Comparison of ENCODE assay signal across 18 cellular contexts in the genomic region with DNA sequence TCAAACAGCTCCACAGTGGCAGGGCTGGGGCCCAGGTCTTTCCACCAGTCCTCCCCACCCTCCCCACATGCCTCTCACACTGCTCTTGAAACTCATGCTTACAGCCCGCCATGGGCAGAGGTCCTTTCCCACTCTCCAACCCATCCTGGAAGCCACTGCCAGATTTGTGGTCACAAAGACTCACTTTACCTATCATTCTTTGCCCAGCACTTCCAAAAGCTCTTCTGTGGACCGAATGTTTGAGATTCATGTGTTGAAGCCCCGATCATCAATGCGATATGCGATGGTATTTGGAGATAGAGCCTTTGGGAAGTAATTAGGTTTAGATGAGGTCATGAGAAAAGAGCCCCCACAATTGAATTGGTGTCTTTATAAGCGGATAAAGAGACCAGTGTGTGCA.
A peak's percentile ranks its signal among the peaks of the same experiment; 100 is the strongest.
DNase-seq lines count a peak whose midpoint lies in the region; ATAC-seq and TF ChIP-seq lines count a peak whose summit lies in the region.
"Had no signal": no experiment of that assay in that cellular context is flagged by ENCODE, and none has a peak within 500 bp of the region (broad histone marks: within the 10 kb centered on the region; RNA-seq: fewer than 3 reads in every experiment).

No MANE protein-coding gene starts in this region.

- no peaks in the 10 kb centered on the region for H3K36me3 Mint-ChIP-seq in GM23338 (ENCODE audit: low read depth)
- no peaks in the 10 kb centered on the region for H3K36me3 Mint-ChIP-seq in neural crest cell (ENCODE audit: low read depth)
- H3K36me3 Mint-ChIP-seq: CD4-positive, alpha-beta memory T cell; CD4-positive, CD25-positive, alpha-beta regulatory T cell; CD8-positive, alpha-beta memory T cell had no signal

- H3K36me3 ChIP-seq in GM23338 (ENCODE audit: insufficient read depth) (no peaks in the 10 kb centered on the region), esophagus muscularis mucosa (no peaks in the 10 kb centered on the region)
- H3K36me3 ChIP-seq: BLaER1 treated with 17β-estradiol and CSF1 and Interleukin-3, amounts not matched to agents 10 nM and 100 nM had no signal

- 0 out of 2 replicates have a peak overlapping the region, but pooled peaks have one; percentile 23 for H2AFZ ChIP-seq in GM23338

- WGBS in esophagus muscularis mucosa: 95% methylated on average over 6 of the region's 6 CpGs

- H3K9me3 Mint-ChIP-seq in GM23338 (no peaks in the 10 kb centered on the region), neural crest cell (no peaks in the 10 kb centered on the region)
- H3K9me3 Mint-ChIP-seq: CD8-positive, alpha-beta memory T cell had no signal

- H3K9me3 ChIP-seq in esophagus muscularis mucosa: no peaks in the 10 kb centered on the region
- H3K9me3 ChIP-seq: A549; BLaER1 treated with 17β-estradiol and CSF1 and Interleukin-3, amounts not matched to agents 10 nM and 100 nM had no signal

- intact Hi-C loops in esophagus muscularis mucosa (cut with DNase I) (no loop called here), Right ventricle myocardium superior (cut with DNase I) (no loop called here)

- H3K9me2 ChIP-seq in GM23338 (ENCODE audit: insufficient read depth): no peaks in the 10 kb centered on the region

- no peaks in the 10 kb centered on the region for H4K20me1 ChIP-seq in GM23338 (replicated peaks; ENCODE audit: insufficient read depth)
- H4K20me1 ChIP-seq: BLaER1 treated with 17β-estradiol and CSF1 and Interleukin-3, amounts not matched to agents 10 nM and 100 nM had no signal

- H3K4me3 Mint-ChIP-seq in GM23338: no peak overlapping the region
- no peak overlapping the region for H3K4me3 Mint-ChIP-seq in neural crest cell
- H3K4me3 Mint-ChIP-seq: B cell; CD4-positive, alpha-beta memory T cell; CD4-positive, CD25-positive, alpha-beta regulatory T cell; CD8-positive, alpha-beta memory T cell had no signal

- TF ChIP-seq CTCF in GM23338 (conservative IDR thresholded peaks at IDR 0.05; ENCODE audit: low read depth in 2 of 2) (no peak), esophagus muscularis mucosa (IDR thresholded peaks at IDR 0.05) (no peak), neural crest cell (conservative IDR thresholded peaks at IDR 0.05) (no peak)

- TF ChIP-seq EP300 in esophagus muscularis mucosa (IDR thresholded peaks at IDR 0.05): no peak

- H3F3A ChIP-seq in GM23338 (replicated peaks; ENCODE audit: low read depth): no peaks in the 10 kb centered on the region

- H3K27ac Mint-ChIP-seq in GM23338 (no peak overlapping the region), neural crest cell (ENCODE audit: unreplicated experiment) (peak overlapping the region; percentile 64)
- H3K27ac Mint-ChIP-seq: B cell; CD4-positive, alpha-beta memory T cell; CD4-positive, CD25-positive, alpha-beta regulatory T cell; CD8-positive, alpha-beta memory T cell had no signal

- H3K27ac ChIP-seq in GM23338 (ENCODE audit: low read depth): no peak overlapping the region
- no peak overlapping the region for H3K27ac ChIP-seq in esophagus muscularis mucosa (replicated peaks in 1 of 4)
- H3K27ac ChIP-seq: 22Rv1; A549; BLaER1 treated with 17β-estradiol and CSF1 and Interleukin-3, amounts not matched to agents 10 nM and 100 nM; C4-2B had no signal

- TF ChIP-seq POLR2A in esophagus muscularis mucosa (IDR thresholded peaks at IDR 0.05; ENCODE audit: low read depth): no peak

- H3K4me3 ChIP-seq in GM23338: no peak overlapping the region
- no peak overlapping the region for H3K4me3 ChIP-seq in esophagus muscularis mucosa
- H3K4me3 ChIP-seq: A549; BLaER1 treated with 17β-estradiol and CSF1 and Interleukin-3, amounts not matched to agents 10 nM and 100 nM had no signal

- DNase-seq in GM23338 (ENCODE audit: low spot score) (no peak), esophagus muscularis mucosa (ENCODE audit: extremely low spot score) (peak; percentile 60), neural crest cell (ENCODE audit: low read depth, low spot score) (no peak), hypothalamus (lab: John Stamatoyannopoulos, UW) (no peak), Right ventricle myocardium superior (no peak)
- DNase-seq: AML-193; CD4-positive, alpha-beta memory T cell; CD4-positive, CD25-positive, alpha-beta regulatory T cell; CD8-positive, alpha-beta memory T cell; COR-L47; DMS79 treated with DMSO at 0.1 percent for 48 hours; GF-D8 had no signal

- H3K27me3 Mint-ChIP-seq in GM23338 (ENCODE audit: insufficient read depth, low read depth, poor library complexity): no peaks in the 10 kb centered on the region
- no peaks in the 10 kb centered on the region for H3K27me3 Mint-ChIP-seq in neural crest cell (ENCODE audit: low read depth)

- no peaks in the 10 kb centered on the region for H3K79me2 ChIP-seq in GM23338 (replicated peaks; ENCODE audit: insufficient read depth)

- H3K4me1 ChIP-seq in GM23338 (ENCODE audit: insufficient read depth) (0 out of 2 replicates have a peak, but pooled peaks cover 3% of the 10 kb centered on the region), esophagus muscularis mucosa (no peaks in the 10 kb centered on the region)
- H3K4me1 ChIP-seq: A549 had no signal

- H3K27me3 ChIP-seq in GM23338 (ENCODE audit: insufficient read depth): no peaks in the 10 kb centered on the region
- no peaks in the 10 kb centered on the region for H3K27me3 ChIP-seq in esophagus muscularis mucosa
- H3K27me3 ChIP-seq: BLaER1 treated with 17β-estradiol and CSF1 and Interleukin-3, amounts not matched to agents 10 nM and 100 nM had no signal

- no peak overlapping the region for H3K4me2 ChIP-seq in GM23338
- H3K4me2 ChIP-seq: A549; BLaER1 treated with 17β-estradiol and CSF1 and Interleukin-3, amounts not matched to agents 10 nM and 100 nM had no signal

- no peak for ATAC-seq in GM23338
- no peak for ATAC-seq in GM19328 (IDR thresholded peaks at IDR 0.05; ENCODE audit: unreplicated experiment)
- ATAC-seq in Right ventricle myocardium superior (ENCODE audit: poor library complexity): no peak
- ATAC-seq: A549 had no signal

- H3K4me1 Mint-ChIP-seq in GM23338: peaks cover 11% of the 10 kb centered on the region
- peaks cover 3% of the 10 kb centered on the region for H3K4me1 Mint-ChIP-seq in neural crest cell
- H3K4me1 Mint-ChIP-seq: B cell; CD4-positive, alpha-beta memory T cell; CD4-positive, CD25-positive, alpha-beta regulatory T cell; CD8-positive, alpha-beta memory T cell had no signal

TF ChIP-seq in GM23338, 12 proteins besides CTCF, POLR2A, EP300 and RAD21 (continues in another document):
- TF ChIP-seq, protein P1, sequence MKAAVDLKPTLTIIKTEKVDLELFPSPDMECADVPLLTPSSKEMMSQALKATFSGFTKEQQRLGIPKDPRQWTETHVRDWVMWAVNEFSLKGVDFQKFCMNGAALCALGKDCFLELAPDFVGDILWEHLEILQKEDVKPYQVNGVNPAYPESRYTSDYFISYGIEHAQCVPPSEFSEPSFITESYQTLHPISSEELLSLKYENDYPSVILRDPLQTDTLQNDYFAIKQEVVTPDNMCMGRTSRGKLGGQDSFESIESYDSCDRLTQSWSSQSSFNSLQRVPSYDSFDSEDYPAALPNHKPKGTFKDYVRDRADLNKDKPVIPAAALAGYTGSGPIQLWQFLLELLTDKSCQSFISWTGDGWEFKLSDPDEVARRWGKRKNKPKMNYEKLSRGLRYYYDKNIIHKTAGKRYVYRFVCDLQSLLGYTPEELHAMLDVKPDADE (IDR thresholded peaks at IDR 0.05): no peak
- TF ChIP-seq, protein P2, sequence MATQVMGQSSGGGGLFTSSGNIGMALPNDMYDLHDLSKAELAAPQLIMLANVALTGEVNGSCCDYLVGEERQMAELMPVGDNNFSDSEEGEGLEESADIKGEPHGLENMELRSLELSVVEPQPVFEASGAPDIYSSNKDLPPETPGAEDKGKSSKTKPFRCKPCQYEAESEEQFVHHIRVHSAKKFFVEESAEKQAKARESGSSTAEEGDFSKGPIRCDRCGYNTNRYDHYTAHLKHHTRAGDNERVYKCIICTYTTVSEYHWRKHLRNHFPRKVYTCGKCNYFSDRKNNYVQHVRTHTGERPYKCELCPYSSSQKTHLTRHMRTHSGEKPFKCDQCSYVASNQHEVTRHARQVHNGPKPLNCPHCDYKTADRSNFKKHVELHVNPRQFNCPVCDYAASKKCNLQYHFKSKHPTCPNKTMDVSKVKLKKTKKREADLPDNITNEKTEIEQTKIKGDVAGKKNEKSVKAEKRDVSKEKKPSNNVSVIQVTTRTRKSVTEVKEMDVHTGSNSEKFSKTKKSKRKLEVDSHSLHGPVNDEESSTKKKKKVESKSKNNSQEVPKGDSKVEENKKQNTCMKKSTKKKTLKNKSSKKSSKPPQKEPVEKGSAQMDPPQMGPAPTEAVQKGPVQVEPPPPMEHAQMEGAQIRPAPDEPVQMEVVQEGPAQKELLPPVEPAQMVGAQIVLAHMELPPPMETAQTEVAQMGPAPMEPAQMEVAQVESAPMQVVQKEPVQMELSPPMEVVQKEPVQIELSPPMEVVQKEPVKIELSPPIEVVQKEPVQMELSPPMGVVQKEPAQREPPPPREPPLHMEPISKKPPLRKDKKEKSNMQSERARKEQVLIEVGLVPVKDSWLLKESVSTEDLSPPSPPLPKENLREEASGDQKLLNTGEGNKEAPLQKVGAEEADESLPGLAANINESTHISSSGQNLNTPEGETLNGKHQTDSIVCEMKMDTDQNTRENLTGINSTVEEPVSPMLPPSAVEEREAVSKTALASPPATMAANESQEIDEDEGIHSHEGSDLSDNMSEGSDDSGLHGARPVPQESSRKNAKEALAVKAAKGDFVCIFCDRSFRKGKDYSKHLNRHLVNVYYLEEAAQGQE (IDR thresholded peaks at IDR 0.05; ENCODE audit: unreplicated experiment): no peak
